Comparison of ENCODE assay signal across 8 cellular contexts in genomic region chr1:26530898-26531598, GRCh38. TPM values are rescaled to one million over a fixed set of nuclear protein-coding genes. Genes with fewer than 3 reads are reported as not detected.
DNase-seq lines count a peak whose midpoint lies in the region; ATAC-seq and TF ChIP-seq lines count a peak whose summit lies in the region.

No MANE protein-coding gene starts in this region.

- H3K9me3 ChIP-seq in suprapubic skin, result no peaks in the 10 kb centered on the region

- peak overlapping the region; percentile 86 for H3K27ac ChIP-seq in suprapubic skin

- TF ChIP-seq POLR2A in suprapubic skin (IDR thresholded peaks at IDR 0.05), result no peak

- TF ChIP-seq CTCF in AG09309 (IDR thresholded peaks at IDR 0.05; ENCODE audit: control insufficient read depth, insufficient read depth, low read depth, low read length, missing control alignments) (peak; percentile 30), GM06990 (IDR thresholded peaks at IDR 0.05; ENCODE audit: insufficient read depth, low read length, poor library complexity, severe bottlenecking) (peak; percentile 25), suprapubic skin (IDR thresholded peaks at IDR 0.05) (peak in 1 of 2 donors; percentile 38)

- TF ChIP-seq EP300 in suprapubic skin (IDR thresholded peaks at IDR 0.05), result no peak

- ATAC-seq in GM19328 (IDR thresholded peaks at IDR 0.05; ENCODE audit: unreplicated experiment), result no peak

- H3K9me3 Mint-ChIP-seq in activated naive CD8-positive, alpha-beta T cell (ENCODE audit: low read depth), result no peaks in the 10 kb centered on the region

- no peak overlapping the region for H3K27ac Mint-ChIP-seq in activated naive CD8-positive, alpha-beta T cell

- H3K27me3 ChIP-seq in GM06990 (replicated peaks; ENCODE audit: control insufficient read depth, insufficient read depth, low read length) (no peaks in the 10 kb centered on the region), suprapubic skin (no peaks in the 10 kb centered on the region)

- peak; percentile 5 for DNase-seq in AG09309 (ENCODE audit: low read depth)
- no peak for DNase-seq in GM06990 (ENCODE audit: extremely low read depth, insufficient read length)
- DNase-seq in NCI-H2029 treated with DMSO at 0.1 percent for 48 hours (lab: John Stamatoyannopoulos, UW), result peak; percentile 75
- peak; percentile 92 for DNase-seq in iPS-NIHi7 (ENCODE audit: extremely low spot score)
- DNase-seq in suprapubic skin (ENCODE audit: low spot score in 2 of 2), result no peak
- DNase-seq in activated CD4-positive, CD25-positive, alpha-beta regulatory T cell treated with anti-CD3 and anti-CD28 coated beads, Interleukin-2, amount 50 U/mL, for 72 hours, result no peak

- no peaks in the 10 kb centered on the region; the same call in 1 of the 2 replicates for H3K36me3 ChIP-seq in GM06990 (ENCODE audit: control insufficient read depth, insufficient read depth, low read length)
- H3K36me3 ChIP-seq in suprapubic skin, result no peaks in the 10 kb centered on the region

- WGBS in suprapubic skin, result 46% methylated on average over 6 of the region's 9 CpGs

- H3K4me3 ChIP-seq in AG09309 (ENCODE audit: control insufficient read depth, low read depth, low read length) (no peak overlapping the region), GM06990 (replicated peaks; ENCODE audit: low read depth, low read length) (peak overlapping the region; percentile 80), suprapubic skin (peak overlapping the region; percentile 89)

- peak overlapping the region; percentile 87 for H3K4me3 Mint-ChIP-seq in activated naive CD8-positive, alpha-beta T cell

- H3K36me3 Mint-ChIP-seq in activated naive CD8-positive, alpha-beta T cell, result no peaks in the 10 kb centered on the region

- H3K4me1 Mint-ChIP-seq in activated naive CD8-positive, alpha-beta T cell (ENCODE audit: low read depth), result peaks cover 34% of the 10 kb centered on the region

- no peaks in the 10 kb centered on the region for H3K27me3 Mint-ChIP-seq in activated naive CD8-positive, alpha-beta T cell

- H3K4me1 ChIP-seq in suprapubic skin, result peaks cover 36% of the 10 kb centered on the region

RNA-seq across cellular contexts. Expression of gene RPS6KA1, which starts 1.5 kb away (rescaled TPM):
- total RNA-seq in suprapubic skin, result 10 to 100 TPM; 37.8 to 50.9 (median 43.7) TPM

RNA-seq across cellular contexts. Expression of gene HMGN2, which starts 58.8 kb away (rescaled TPM):
- 100 to 1,000 TPM; 101 to 194 (median 146) TPM for total RNA-seq in suprapubic skin

Comparison
In these comparisons a context has a peak if more than half of its experiments do, and no peak if none do; other contexts are left out.
1. DNase-seq: peak in AG09309 (single experiment), NCI-H2029 treated with DMSO at 0.1 percent for 48 hours (single experiment) and iPS-NIHi7 (single experiment); none in GM06990 (single experiment), suprapubic skin (0 of 2) and activated CD4-positive, CD25-positive, alpha-beta regulatory T cell treated with anti-CD3 and anti-CD28 coated beads, Interleukin-2, amount 50 U/mL, for 72 hours (single experiment).